ENCODE assay signal across 1 cellular context in the genomic region with DNA sequence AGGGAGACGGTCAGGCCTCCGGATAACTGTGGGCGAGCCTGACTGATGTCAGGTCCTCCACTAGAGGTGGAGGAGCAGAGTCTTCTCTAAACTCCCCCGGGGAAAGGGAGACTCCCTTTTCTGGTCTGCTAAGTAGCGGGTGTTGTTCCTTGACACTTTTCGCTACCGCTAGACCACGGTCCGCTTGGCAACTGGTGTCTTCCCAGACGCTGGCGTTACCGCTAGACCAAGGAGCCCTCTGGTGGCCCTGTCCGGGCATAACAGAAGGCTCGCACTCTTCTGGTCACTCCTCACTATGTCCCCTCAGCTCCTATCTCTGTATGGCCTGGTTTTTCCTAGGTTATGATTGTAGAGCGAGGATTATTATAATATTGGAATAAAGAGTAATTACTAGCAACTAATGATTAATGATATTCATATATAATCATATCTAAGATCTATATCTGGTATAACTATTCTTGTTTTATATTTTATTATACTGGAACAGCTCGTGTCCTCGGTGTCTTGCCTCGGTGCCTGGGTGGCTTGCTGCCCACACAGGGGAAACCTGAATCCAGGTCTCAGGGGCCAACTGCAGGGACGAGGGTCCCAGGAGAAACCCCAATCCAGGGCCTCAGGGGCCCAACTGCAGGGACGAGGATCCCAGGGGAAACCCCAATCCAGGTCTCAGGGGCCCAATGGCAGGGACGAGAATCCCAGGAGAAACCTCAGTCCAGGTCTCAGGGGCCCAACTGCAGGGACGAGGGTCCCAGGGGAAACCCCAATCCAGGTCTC.
TF ChIP-seq lines count a peak whose summit lies in the region.

No MANE protein-coding gene starts in this region.

TF ChIP-seq in K562, 482 proteins besides CTCF, POLR2A, EP300 and RAD21:
- peak; percentile 44 for TF ChIP-seq SMAD4 (CRISPR knock-in tag; conservative IDR thresholded peaks at IDR 0.05)
- TF ChIP-seq HINFP (tag; conservative IDR thresholded peaks at IDR 0.05; ENCODE audit: low read depth) = 0 out of 2 replicates have a peak, but pooled peaks have one; percentile 58
- TF ChIP-seq STAG1 (CRISPR knock-in tag; IDR thresholded peaks at IDR 0.05; ENCODE audit: borderline replicate concordance) = peak; percentile 62; the same call in 1 of the 2 replicates
- peak; percentile 26; the same call in 1 of the 2 replicates for TF ChIP-seq NFIC (IDR thresholded peaks at IDR 0.05)
- TF ChIP-seq, protein P1, sequence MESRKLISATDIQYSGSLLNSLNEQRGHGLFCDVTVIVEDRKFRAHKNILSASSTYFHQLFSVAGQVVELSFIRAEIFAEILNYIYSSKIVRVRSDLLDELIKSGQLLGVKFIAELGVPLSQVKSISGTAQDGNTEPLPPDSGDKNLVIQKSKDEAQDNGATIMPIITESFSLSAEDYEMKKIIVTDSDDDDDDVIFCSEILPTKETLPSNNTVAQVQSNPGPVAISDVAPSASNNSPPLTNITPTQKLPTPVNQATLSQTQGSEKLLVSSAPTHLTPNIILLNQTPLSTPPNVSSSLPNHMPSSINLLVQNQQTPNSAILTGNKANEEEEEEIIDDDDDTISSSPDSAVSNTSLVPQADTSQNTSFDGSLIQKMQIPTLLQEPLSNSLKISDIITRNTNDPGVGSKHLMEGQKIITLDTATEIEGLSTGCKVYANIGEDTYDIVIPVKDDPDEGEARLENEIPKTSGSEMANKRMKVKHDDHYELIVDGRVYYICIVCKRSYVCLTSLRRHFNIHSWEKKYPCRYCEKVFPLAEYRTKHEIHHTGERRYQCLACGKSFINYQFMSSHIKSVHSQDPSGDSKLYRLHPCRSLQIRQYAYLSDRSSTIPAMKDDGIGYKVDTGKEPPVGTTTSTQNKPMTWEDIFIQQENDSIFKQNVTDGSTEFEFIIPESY (CRISPR knock-in tag; IDR thresholded peaks at IDR 0.05) = peak; percentile 92
- TF ChIP-seq CBX1 (IDR thresholded peaks at IDR 0.05; ENCODE audit: low read depth) = peak; percentile 52; the same call in 1 of the 2 replicates
- peak; percentile 82; the same call in 1 of the 2 replicates for TF ChIP-seq CBX5 (IDR thresholded peaks at IDR 0.05; ENCODE audit: borderline replicate concordance, low read depth)
- TF ChIP-seq, protein P2, sequence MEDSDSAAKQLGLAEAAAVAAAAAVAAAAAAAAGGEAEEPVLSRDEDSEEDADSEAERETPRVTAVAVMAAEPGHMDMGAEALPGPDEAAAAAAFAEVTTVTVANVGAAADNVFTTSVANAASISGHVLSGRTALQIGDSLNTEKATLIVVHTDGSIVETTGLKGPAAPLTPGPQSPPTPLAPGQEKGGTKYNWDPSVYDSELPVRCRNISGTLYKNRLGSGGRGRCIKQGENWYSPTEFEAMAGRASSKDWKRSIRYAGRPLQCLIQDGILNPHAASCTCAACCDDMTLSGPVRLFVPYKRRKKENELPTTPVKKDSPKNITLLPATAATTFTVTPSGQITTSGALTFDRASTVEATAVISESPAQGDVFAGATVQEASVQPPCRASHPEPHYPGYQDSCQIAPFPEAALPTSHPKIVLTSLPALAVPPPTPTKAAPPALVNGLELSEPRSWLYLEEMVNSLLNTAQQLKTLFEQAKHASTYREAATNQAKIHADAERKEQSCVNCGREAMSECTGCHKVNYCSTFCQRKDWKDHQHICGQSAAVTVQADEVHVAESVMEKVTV (CRISPR knock-in tag; IDR thresholded peaks at IDR 0.05) = peak; percentile 72
- 0 out of 2 replicates have a peak, but pooled peaks have one; percentile 6 for TF ChIP-seq SMC3 (conservative IDR thresholded peaks at IDR 0.05; ENCODE audit: insufficient read depth, low read depth, low read length)
- peak; percentile 73 for TF ChIP-seq TRIM28 (IDR thresholded peaks at IDR 0.05)
- TF ChIP-seq RB1 (IDR thresholded peaks at IDR 0.05; ENCODE audit: low read depth) = 0 out of 2 replicates have a peak, but pooled peaks have one; percentile 14
- 0 out of 4 replicates have a peak, but pooled peaks of 1 of the 2 experiments have one; percentile 37 for TF ChIP-seq TRIM24 (IDR thresholded peaks at IDR 0.05)
- TF ChIP-seq CBX3 (IDR thresholded peaks at IDR 0.05; ENCODE audit: borderline replicate concordance in 1 of 2, low read length in 2 of 2) = peak in 1 of 2 experiments; percentile 61; a peak in 1 of 3 replicates
TF ChIP-seq in K562: peak in this region for 13; not testable (repeated sequence) for 469.
